Comparison of ENCODE assay signal across 10 cellular contexts in the genomic region with DNA sequence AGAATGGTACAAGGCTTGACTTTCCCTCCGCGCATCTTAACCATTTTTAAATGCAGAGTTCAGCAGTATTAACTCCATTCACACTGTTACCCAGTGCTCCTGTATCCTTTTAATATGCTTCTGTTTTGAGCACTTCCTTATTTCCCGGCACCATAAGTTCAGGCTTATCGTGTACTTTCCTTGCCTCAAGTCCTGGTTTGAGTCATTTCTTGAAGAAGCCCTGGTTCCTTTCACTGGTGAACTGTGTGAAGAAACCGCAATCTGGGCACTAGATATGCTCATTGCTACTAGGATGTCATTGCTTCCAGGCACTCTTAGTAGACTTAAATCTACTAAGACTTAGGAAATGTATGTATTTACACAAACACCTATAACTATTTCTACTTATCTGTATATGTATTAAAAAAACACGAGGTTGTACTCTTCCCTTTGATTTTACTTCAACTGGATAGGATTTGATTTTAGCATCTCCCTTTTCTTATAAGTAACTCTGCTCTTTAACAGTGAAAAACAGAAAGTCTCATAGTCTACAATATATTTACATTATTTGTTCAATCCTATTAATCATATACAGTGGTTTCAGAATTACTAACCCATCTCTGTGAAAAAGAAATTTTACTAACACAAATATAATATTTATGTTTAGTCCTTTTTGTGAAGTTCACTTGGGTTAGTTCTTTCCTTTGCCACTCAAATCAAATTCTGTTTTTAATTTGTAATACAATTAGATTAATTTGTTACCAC.
A peak's percentile ranks its signal among the peaks of the same experiment; 100 is the strongest.
DNase-seq lines count a peak whose midpoint lies in the region; ATAC-seq and TF ChIP-seq lines count a peak whose summit lies in the region.
"Had no signal": no experiment of that assay in that cellular context is flagged by ENCODE, and none has a peak within 500 bp of the region (broad histone marks: within the 10 kb centered on the region; RNA-seq: fewer than 3 reads in every experiment).

No MANE protein-coding gene starts in this region.

- no peaks in the 10 kb centered on the region for H3K36me3 Mint-ChIP-seq in HFFc6 (ENCODE audit: low read depth)

- H3K9ac ChIP-seq in mesenchymal stem cell (ENCODE audit: low read length), result no peak overlapping the region

- H3K79me1 ChIP-seq in mesenchymal stem cell (replicated peaks; ENCODE audit: low read length, poor library complexity, severe bottlenecking), result peaks cover 6% of the 10 kb centered on the region

- no peak overlapping the region for H2BK5ac ChIP-seq in mesenchymal stem cell (ENCODE audit: low read depth, low read length, poor library complexity, severe bottlenecking)

- H3K27me3 ChIP-seq in mesenchymal stem cell (ENCODE audit: control insufficient read depth in 1 of 2, insufficient read depth in 1 of 2, low read length in 2 of 2), result no peaks in the 10 kb centered on the region
- H3K27me3 ChIP-seq: colonic mucosa had no signal

- TF ChIP-seq CTCF in HFFc6 (IDR thresholded peaks at IDR 0.05), result no peak

- no peak overlapping the region for H3K4me3 Mint-ChIP-seq in HFFc6

- H4K91ac ChIP-seq in mesenchymal stem cell (ENCODE audit: low read length), result no peak overlapping the region

- no peak overlapping the region for H4K8ac ChIP-seq in mesenchymal stem cell (ENCODE audit: low read length)

- H2BK12ac ChIP-seq in mesenchymal stem cell (ENCODE audit: low read length in 2 of 2), result no peak overlapping the region

- H3K27ac ChIP-seq in mesenchymal stem cell (ENCODE audit: low read length, poor library complexity, severe bottlenecking), result no peak overlapping the region
- H3K27ac ChIP-seq: colonic mucosa had no signal

- H3K18ac ChIP-seq in mesenchymal stem cell (ENCODE audit: low read depth in 1 of 2, low read length in 2 of 2), result no peak overlapping the region

- ATAC-seq in GM19351 (IDR thresholded peaks at IDR 0.05; ENCODE audit: unreplicated experiment) (peak; percentile 96), HG02759 (IDR thresholded peaks at IDR 0.05; ENCODE audit: unreplicated experiment) (peak; percentile 98), HG03571 (IDR thresholded peaks at IDR 0.05; ENCODE audit: unreplicated experiment) (peak; percentile 91)

- DNase-seq in mesenchymal stem cell, result peak; percentile 41
- DNase-seq in HFFc6, result no peak
- DNase-seq in GM03348 (ENCODE audit: low spot score), result no peak
- DNase-seq in NCI-H524 (lab: John Stamatoyannopoulos, UW), result no peak
- DNase-seq: colonic mucosa, DMS153, NCI-H2081 had no signal

- H2AFZ ChIP-seq in mesenchymal stem cell (ENCODE audit: low read depth, low read length), result no peak overlapping the region

- H3K4me3 ChIP-seq in mesenchymal stem cell (ENCODE audit: insufficient read depth in 1 of 2, low read depth in 1 of 2, low read length in 2 of 2), result no peak overlapping the region
- H3K4me3 ChIP-seq: colonic mucosa had no signal

- H3K36me3 ChIP-seq in mesenchymal stem cell (ENCODE audit: control insufficient read depth in 1 of 2, insufficient read depth in 2 of 2, low read depth in 1 of 2, low read length in 2 of 2), result no peaks in the 10 kb centered on the region
- H3K36me3 ChIP-seq: colonic mucosa had no signal

- H3K27ac Mint-ChIP-seq in HFFc6, result no peak overlapping the region

- H3K27me3 Mint-ChIP-seq in HFFc6 (ENCODE audit: insufficient read depth), result no peaks in the 10 kb centered on the region; the same call in 1 of the 2 replicates

- H3K14ac ChIP-seq in mesenchymal stem cell (ENCODE audit: low read length in 2 of 2), result no peak overlapping the region

- no peak overlapping the region for H3K4me2 ChIP-seq in mesenchymal stem cell (ENCODE audit: low read length, poor library complexity, severe bottlenecking)

- no peaks in the 10 kb centered on the region for H3K9me3 ChIP-seq in mesenchymal stem cell (ENCODE audit: control insufficient read depth, low read length)
- H3K9me3 ChIP-seq: colonic mucosa had no signal

- H2BK120ac ChIP-seq in mesenchymal stem cell (ENCODE audit: low read depth, low read length), result no peak overlapping the region

- no peaks in the 10 kb centered on the region for H3K4me1 Mint-ChIP-seq in HFFc6 (ENCODE audit: low read depth)

- H3K4ac ChIP-seq in mesenchymal stem cell (ENCODE audit: low read depth in 1 of 2, low read length in 2 of 2), result no peak overlapping the region

- H2BK15ac ChIP-seq in mesenchymal stem cell (ENCODE audit: low read depth, poor library complexity, severe bottlenecking), result no peak overlapping the region

- no peak overlapping the region for H2AK5ac ChIP-seq in mesenchymal stem cell (ENCODE audit: low read length, severe bottlenecking)

- H3K23ac ChIP-seq in mesenchymal stem cell (ENCODE audit: low read length in 2 of 2), result no peak overlapping the region

- WGBS in mesenchymal stem cell, result 96% methylated on average over 4 of the region's 6 CpGs

- no peaks in the 10 kb centered on the region for H3K9me3 Mint-ChIP-seq in HFFc6

- no peaks in the 10 kb centered on the region for H3K4me1 ChIP-seq in mesenchymal stem cell (ENCODE audit: control insufficient read depth, insufficient read depth, low read depth, low read length)
- H3K4me1 ChIP-seq: colonic mucosa had no signal
